Comparison of ENCODE assay signal across 31 cellular contexts in the genomic region with DNA sequence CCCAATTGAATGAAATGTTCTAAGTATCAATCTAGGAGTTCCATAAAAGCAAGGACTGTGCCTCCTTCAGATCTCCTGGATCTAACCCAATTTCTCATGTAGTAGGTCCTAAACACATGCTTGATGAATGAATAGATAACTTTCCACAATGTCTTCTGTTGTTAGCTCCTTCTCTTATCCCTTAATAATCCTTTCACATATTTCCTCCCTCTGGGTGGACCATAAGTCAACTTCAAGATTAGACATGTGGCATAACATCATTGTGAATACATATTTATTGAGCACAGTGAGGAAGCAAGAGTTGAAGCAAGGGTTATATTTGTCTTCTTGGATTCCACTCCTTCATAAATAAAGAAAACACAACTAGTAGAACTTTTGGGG.
"Had no signal": no experiment of that assay in that cellular context is flagged by ENCODE, and none has a peak within 500 bp of the region (broad histone marks: within the 10 kb centered on the region; RNA-seq: fewer than 3 reads in every experiment).

No MANE protein-coding gene starts in this region.

- H3K27me3 Mint-ChIP-seq: progenitor cell of endocrine pancreas had no signal

- H3K4me3 Mint-ChIP-seq: naive thymus-derived CD4-positive, alpha-beta T cell; natural killer cell; nephron; neural progenitor cell; stimulated activated naive B cell treated with anti-CD40 and anti-IgM and Interleukin-4, amounts not matched to agents 10 μg/mL and 1 μg/mL and 100 μg/mL, for 72 hours; stimulated activated naive CD8-positive, alpha-beta T cell treated with anti-CD3 and anti-CD28 coated beads, Interleukin-15, Interleukin-2, amounts not matched to agents 100 ng/mL and 50 ng/mL, for 24 hours had no signal

- H3K79me2 ChIP-seq: parathyroid adenoma had no signal

- H3K9ac ChIP-seq: neural progenitor cell, parathyroid adenoma had no signal

- H2AFZ ChIP-seq: neural progenitor cell, parathyroid adenoma had no signal

- H3K4me1 Mint-ChIP-seq: naive thymus-derived CD4-positive, alpha-beta T cell; natural killer cell; nephron; neural progenitor cell; stimulated activated naive B cell treated with anti-CD40 and anti-IgM and Interleukin-4, amounts not matched to agents 10 μg/mL and 1 μg/mL and 100 μg/mL, for 72 hours had no signal

- H3K27me3 ChIP-seq: neural progenitor cell, ovary, stomach, thyroid gland, tibial nerve, upper lobe of left lung, vagina had no signal

- H3K27ac ChIP-seq: neural progenitor cell, ovary, parathyroid adenoma, psoas muscle, skin epidermis, spleen, stomach, thoracic aorta, thyroid gland, tibial nerve, upper lobe of left lung, vagina had no signal

- H3K27ac Mint-ChIP-seq: naive thymus-derived CD4-positive, alpha-beta T cell; natural killer cell; nephron; neural progenitor cell; progenitor cell of endocrine pancreas; stimulated activated naive B cell treated with anti-CD40 and anti-IgM and Interleukin-4, amounts not matched to agents 10 μg/mL and 1 μg/mL and 100 μg/mL, for 72 hours; stimulated activated naive CD8-positive, alpha-beta T cell treated with anti-CD3 and anti-CD28 coated beads, Interleukin-15, Interleukin-2, amounts not matched to agents 100 ng/mL and 50 ng/mL, for 24 hours had no signal

- H3K36me3 Mint-ChIP-seq: naive thymus-derived CD4-positive, alpha-beta T cell; natural killer cell; neural progenitor cell; stimulated activated naive B cell treated with anti-CD40 and anti-IgM and Interleukin-4, amounts not matched to agents 10 μg/mL and 1 μg/mL and 100 μg/mL, for 72 hours had no signal

- H3K4me2 ChIP-seq: neural progenitor cell, smooth muscle cell had no signal

- H3K9me3 ChIP-seq: ovary, psoas muscle, spleen, stomach, thoracic aorta, thyroid gland, tibial nerve, upper lobe of left lung, vagina had no signal

- H3K4me3 ChIP-seq: neural progenitor cell, ovary, psoas muscle, skin epidermis, smooth muscle cell, spleen, stomach, thoracic aorta, thyroid gland, tibial nerve, upper lobe of left lung, vagina had no signal

- H3K9me3 Mint-ChIP-seq: nephron, neural progenitor cell had no signal

- FAIRE-seq: urothelium cell line had no signal

- H3K36me3 ChIP-seq: neural progenitor cell, ovary, spleen, stomach, thoracic aorta, thyroid gland, tibial nerve, upper lobe of left lung, vagina had no signal

- DNase-seq: naive thymus-derived CD4-positive, alpha-beta T cell; natural killer cell; occipital lobe; ovary; posterior cingulate gyrus; psoas muscle; right cardiac atrium; spleen; stimulated activated CD4-positive, alpha-beta T cell treated with anti-CD3 and anti-CD28 coated beads, Interleukin-12 subunit alpha, Interleukin-12 subunit beta, amount 100 ng/mL, for 4 hours; stimulated activated CD4-positive, alpha-beta T cell treated with anti-CD3 and anti-CD28 coated beads, Interleukin-1b, Interleukin-23, amount 100 ng/mL, for 48 hours; stimulated activated CD4-positive, alpha-beta T cell treated with anti-CD3 and anti-CD28 coated beads, Interleukin-4, amount 100 ng/mL, for 1 hour; stimulated activated CD4-positive, alpha-beta T cell treated with anti-CD3 and anti-CD28 coated beads, Interleukin-4, amount 100 ng/mL, for 4 hours; stimulated activated CD8-positive, alpha-beta memory T cell treated with anti-CD3 and anti-CD28 coated beads, Interleukin-4, amount 100 ng/mL, for 48 hours; stimulated activated naive B cell treated with anti-CD40 and anti-IgM and Interleukin-4, amounts not matched to agents 10 μg/mL and 1 μg/mL and 100 μg/mL, for 72 hours; stimulated activated naive CD4-positive, alpha-beta T cell treated with Interleukin-2 at 50 U/mL for 16 hours; stomach; thyroid gland; trophoblast cell; upper lobe of left lung had no signal

- H3K4me1 ChIP-seq: neural progenitor cell, parathyroid adenoma, psoas muscle, spleen, stomach, thyroid gland, tibial nerve, upper lobe of left lung, vagina had no signal

- ATAC-seq: naive thymus-derived CD4-positive, alpha-beta T cell; natural killer cell; psoas muscle; right cardiac atrium; sciatic nerve; stimulated activated naive B cell treated with anti-CD40 and anti-IgM and Interleukin-4, amounts not matched to agents 10 μg/mL and 1 μg/mL and 100 μg/mL, for 72 hours had no signal
